Comparison of ENCODE assay signal across 28 cellular contexts in the genomic region with DNA sequence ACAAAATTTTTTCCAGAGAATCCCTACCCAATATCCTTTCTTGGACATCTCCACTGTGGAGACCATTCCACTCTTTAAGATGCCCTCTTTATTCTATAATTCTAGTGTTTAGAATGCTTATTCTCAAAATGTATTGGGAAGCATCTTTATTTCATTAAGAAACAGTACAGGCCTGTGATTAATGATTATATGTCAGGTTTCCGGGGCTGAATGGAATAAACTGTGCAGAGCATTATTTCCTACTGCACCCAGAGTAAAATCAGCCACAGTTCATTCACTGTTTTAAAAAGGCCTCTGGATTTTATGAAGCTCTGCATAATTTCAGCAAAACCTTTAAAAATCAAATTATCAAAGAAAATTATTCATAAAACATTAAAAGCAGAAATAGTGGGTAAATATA.
"Had no signal": no experiment of that assay in that cellular context is flagged by ENCODE, and none has a peak within 500 bp of the region (broad histone marks: within the 10 kb centered on the region; RNA-seq: fewer than 3 reads in every experiment).

No MANE protein-coding gene starts in this region.

- H3K36me3 Mint-ChIP-seq: naive B cell; natural killer cell treated with Interleukin-12 subunit alpha and Interleukin-12 subunit beta and Interleukin-15 and Interleukin-18, amount 100 ng/mL, for 72 hours had no signal

- H3K4me1 Mint-ChIP-seq: stimulated activated effector memory CD8-positive, alpha-beta T cell treated with anti-CD3 and anti-CD28 coated beads, Interleukin-12 subunit alpha, Interleukin-12 subunit beta, amount 100 ng/mL, for 72 hours had no signal

- H3K27me3 Mint-ChIP-seq: naive B cell; progenitor cell of endocrine pancreas; stimulated activated naive B cell treated with anti-CD40 and anti-IgM and Interleukin-4, amounts not matched to agents 10 μg/mL and 1 μg/mL and 100 μg/mL, for 72 hours; stimulated activated naive CD8-positive, alpha-beta T cell treated with anti-CD3 and anti-CD28 coated beads, Interleukin-15, Interleukin-2, amounts not matched to agents 100 ng/mL and 50 ng/mL, for 24 hours; type B pancreatic cell had no signal

- H3K9me3 Mint-ChIP-seq: naive thymus-derived CD8-positive, alpha-beta T cell; natural killer cell treated with Interleukin-12 subunit alpha and Interleukin-12 subunit beta and Interleukin-15 and Interleukin-18, amount 100 ng/mL, for 72 hours; neural progenitor cell; stimulated activated effector memory CD8-positive, alpha-beta T cell treated with anti-CD3 and anti-CD28 coated beads, Interleukin-12 subunit alpha, Interleukin-12 subunit beta, amount 100 ng/mL, for 72 hours; stimulated activated naive B cell treated with anti-CD40 and anti-IgM and Interleukin-4, amounts not matched to agents 10 μg/mL and 1 μg/mL and 100 μg/mL, for 72 hours; stimulated activated naive CD8-positive, alpha-beta T cell treated with anti-CD3 and anti-CD28 coated beads, Interleukin-15, Interleukin-2, amounts not matched to agents 100 ng/mL and 50 ng/mL, for 24 hours; type B pancreatic cell had no signal

- DNase-seq: naive B cell; naive thymus-derived CD8-positive, alpha-beta T cell; occipital lobe; ovary; posterior cingulate gyrus; psoas muscle; right cardiac atrium; right lobe of liver; sigmoid colon; small intestine; stimulated activated CD4-positive, alpha-beta T cell treated with anti-CD3 and anti-CD28 coated beads, Interleukin-15, amount 100 ng/mL, for 24 hours; stimulated activated CD4-positive, alpha-beta T cell treated with anti-CD3 and anti-CD28 coated beads, Interleukin-2, amount 100 ng/mL, for 24 hours; stimulated activated CD4-positive, alpha-beta T cell treated with anti-CD3 and anti-CD28 coated beads, Interleukin-2, amount 100 ng/mL, for 48 hours; stimulated activated CD4-positive, alpha-beta T cell treated with anti-CD3 and anti-CD28 coated beads, Interleukin-4, amount 100 ng/mL, for 24 hours; stimulated activated naive B cell treated with anti-CD40 and anti-IgM and Interleukin-4, amounts not matched to agents 10 μg/mL and 1 μg/mL and 100 μg/mL, for 72 hours; stimulated activated naive CD4-positive, alpha-beta T cell treated with Interleukin-2 at 50 U/mL for 16 hours; stomach; tibial artery; transverse colon; upper lobe of right lung; uterus had no signal

- H3K4me3 ChIP-seq: neural progenitor cell, ovary, psoas muscle, right lobe of liver, sigmoid colon, stomach, tibial artery, transverse colon, upper lobe of right lung, uterus had no signal

- H3K4me3 Mint-ChIP-seq: naive B cell; naive thymus-derived CD8-positive, alpha-beta T cell; natural killer cell treated with Interleukin-12 subunit alpha and Interleukin-12 subunit beta and Interleukin-15 and Interleukin-18, amount 100 ng/mL, for 72 hours; neural progenitor cell; stimulated activated effector memory CD8-positive, alpha-beta T cell treated with anti-CD3 and anti-CD28 coated beads, Interleukin-12 subunit alpha, Interleukin-12 subunit beta, amount 100 ng/mL, for 72 hours; stimulated activated naive B cell treated with anti-CD40 and anti-IgM and Interleukin-4, amounts not matched to agents 10 μg/mL and 1 μg/mL and 100 μg/mL, for 72 hours; stimulated activated naive CD8-positive, alpha-beta T cell treated with anti-CD3 and anti-CD28 coated beads, Interleukin-15, Interleukin-2, amounts not matched to agents 100 ng/mL and 50 ng/mL, for 24 hours; type B pancreatic cell had no signal

- H3K9ac ChIP-seq: neural progenitor cell, parathyroid adenoma had no signal

- H3K27ac ChIP-seq: neural progenitor cell, ovary, parathyroid adenoma, right lobe of liver, sigmoid colon, stomach, tibial artery, transverse colon, upper lobe of right lung, uterus had no signal

- H3K9me3 ChIP-seq: ovary, psoas muscle, right lobe of liver, sigmoid colon, stomach, tibial artery, transverse colon, upper lobe of right lung, uterus had no signal

- H3K27ac Mint-ChIP-seq: naive thymus-derived CD8-positive, alpha-beta T cell; natural killer cell treated with Interleukin-12 subunit alpha and Interleukin-12 subunit beta and Interleukin-15 and Interleukin-18, amount 100 ng/mL, for 72 hours; neural progenitor cell; stimulated activated effector memory CD8-positive, alpha-beta T cell treated with anti-CD3 and anti-CD28 coated beads, Interleukin-12 subunit alpha, Interleukin-12 subunit beta, amount 100 ng/mL, for 72 hours; stimulated activated naive B cell treated with anti-CD40 and anti-IgM and Interleukin-4, amounts not matched to agents 10 μg/mL and 1 μg/mL and 100 μg/mL, for 72 hours; stimulated activated naive CD8-positive, alpha-beta T cell treated with anti-CD3 and anti-CD28 coated beads, Interleukin-15, Interleukin-2, amounts not matched to agents 100 ng/mL and 50 ng/mL, for 24 hours; type B pancreatic cell had no signal

- H3K36me3 ChIP-seq: neural progenitor cell, ovary, right lobe of liver, sigmoid colon, stomach, tibial artery, transverse colon, upper lobe of right lung, uterus had no signal

- ATAC-seq: naive thymus-derived CD8-positive, alpha-beta T cell; natural killer cell treated with Interleukin-12 subunit alpha and Interleukin-12 subunit beta and Interleukin-15 and Interleukin-18, amount 100 ng/mL, for 72 hours; psoas muscle; right cardiac atrium; right lobe of liver; stimulated activated effector memory CD8-positive, alpha-beta T cell treated with anti-CD3 and anti-CD28 coated beads, Interleukin-12 subunit alpha, Interleukin-12 subunit beta, amount 100 ng/mL, for 72 hours; stimulated activated naive B cell treated with anti-CD40 and anti-IgM and Interleukin-4, amounts not matched to agents 10 μg/mL and 1 μg/mL and 100 μg/mL, for 72 hours had no signal
